ENCODE assay signal across 31 cellular contexts in genomic region chr3:54696313-54696712, GRCh38.
DNase-seq lines count a peak whose midpoint lies in the region; ATAC-seq and TF ChIP-seq lines count a peak whose summit lies in the region.
"Had no signal": no experiment of that assay in that cellular context is flagged by ENCODE, and none has a peak within 500 bp of the region (broad histone marks: within the 10 kb centered on the region; RNA-seq: fewer than 3 reads in every experiment).

No MANE protein-coding gene starts in this region.

- TF ChIP-seq RAD21 in liver (IDR thresholded peaks at IDR 0.05) = no peak

- H3K4me2 ChIP-seq in MM.1S (ENCODE audit: low read depth, low read length) = no peak overlapping the region

- H3K4me1 Mint-ChIP-seq in endodermal cell = peaks cover 16% of the 10 kb centered on the region
- H3K4me1 Mint-ChIP-seq: activated CD4-positive, alpha-beta T cell treated with anti-CD3 and anti-CD28 coated beads, Interleukin-2, amount 10 ng/mL, durations not matched to agents 7 days and 5 days; B cell; CD4-positive, alpha-beta memory T cell had no signal

- H3K36me3 ChIP-seq in endodermal cell (ENCODE audit: control insufficient read depth, insufficient read depth, low read length) (no peaks in the 10 kb centered on the region), liver (ENCODE audit: control insufficient read depth in 4 of 4, insufficient read depth in 3 of 4, low read depth in 1 of 4, low read length in 3 of 4) (no peaks in the 10 kb centered on the region), MM.1S (replicated peaks; ENCODE audit: insufficient read depth, low read length) (no peaks in the 10 kb centered on the region)
- H3K36me3 ChIP-seq: ascending aorta, esophagus squamous epithelium, HAP-1, heart right ventricle, lower lobe of right lung, SJSA1, upper lobe of right lung, WERI-Rb-1 had no signal

- H4K20me1 ChIP-seq in MM.1S (ENCODE audit: insufficient read depth, low read length) = no peaks in the 10 kb centered on the region

- H3K9me3 Mint-ChIP-seq in endodermal cell = no peaks in the 10 kb centered on the region
- H3K9me3 Mint-ChIP-seq: activated CD4-positive, alpha-beta T cell treated with anti-CD3 and anti-CD28 coated beads, Interleukin-2, amount 10 ng/mL, durations not matched to agents 7 days and 5 days had no signal

- peak; percentile 1 for DNase-seq in EH (ENCODE audit: low read depth)
- DNase-seq in RPMI7951 (ENCODE audit: low read depth) = peak; percentile 35
- no peak for DNase-seq in endodermal cell
- DNase-seq in activated CD4-positive, alpha-beta T cell treated with anti-CD3 and anti-CD28 coated beads for 4 hours = no peak
- DNase-seq in right cardiac atrium = no peak
- no peak for DNase-seq in MM.1S
- DNase-seq: activated CD4-positive, alpha-beta T cell treated with anti-CD3 and anti-CD28 coated beads, Interleukin-2, amount 10 ng/mL, durations not matched to agents 7 days and 5 days; activated T-cell treated with anti-CD3 and anti-CD28 coated beads, Interleukin-2, amount 50 U/mL, for 1 hour; CD4-positive, alpha-beta memory T cell; central memory CD4-positive, alpha-beta T cell; effector memory CD8-positive, alpha-beta T cell; esophagus squamous epithelium; foreskin melanocyte; heart right ventricle; Kasumi-1; lower lobe of right lung; NCI-H2107; NCI-H446; NCI-H748 treated with DMSO at 0.1 percent for 48 hours; stimulated activated naive CD4-positive, alpha-beta T cell; T1000; upper lobe of right lung; WERI-Rb-1 had no signal

- intact Hi-C loops in right cardiac atrium (cut with DNase I) = no loop called here

- no peak overlapping the region for H2AFZ ChIP-seq in MM.1S (ENCODE audit: low read length)

- H3K36me3 Mint-ChIP-seq in endodermal cell (ENCODE audit: low read depth) = no peaks in the 10 kb centered on the region
- H3K36me3 Mint-ChIP-seq: CD4-positive, alpha-beta memory T cell; natural killer cell treated with Interleukin-12 subunit alpha and Interleukin-12 subunit beta and Interleukin-15 and Interleukin-18, amount 100 ng/mL, for 72 hours had no signal

- H3K9me2 ChIP-seq in MM.1S (replicated peaks; ENCODE audit: insufficient read depth, low read length) = no peaks in the 10 kb centered on the region

- no peaks in the 10 kb centered on the region for H3K79me2 ChIP-seq in MM.1S (ENCODE audit: low read length)

- H3K9me3 ChIP-seq in endodermal cell (ENCODE audit: control insufficient read depth, low read length) = no peaks in the 10 kb centered on the region
- no peaks in the 10 kb centered on the region for H3K9me3 ChIP-seq in liver (ENCODE audit: control insufficient read depth in 4 of 4, low read length in 3 of 4)
- no peaks in the 10 kb centered on the region for H3K9me3 ChIP-seq in right cardiac atrium (ENCODE audit: control insufficient read depth, low read length)
- no peaks in the 10 kb centered on the region for H3K9me3 ChIP-seq in MM.1S (replicated peaks; ENCODE audit: insufficient read depth, low read length)
- H3K9me3 ChIP-seq: ascending aorta, esophagus squamous epithelium, HAP-1, heart right ventricle, lower lobe of right lung, SJSA1, upper lobe of right lung had no signal

- H3K9ac ChIP-seq in endodermal cell (ENCODE audit: extremely low read depth, low read length, poor library complexity, severe bottlenecking) (no peak overlapping the region), liver (ENCODE audit: low read depth in 1 of 2, low read length in 2 of 2) (no peak overlapping the region), MM.1S (ENCODE audit: low read length) (no peak overlapping the region)

- WGBS in endodermal cell (ENCODE audit: insufficient coverage in 1 of 2, insufficient read length in 1 of 2), 2 experiments = 88 to 100% methylated on average over 1 to 3 of the region's 3 CpGs
- 28% methylated on average over 3 of the region's 3 CpGs for WGBS in liver
- 65% methylated on average over 3 of the region's 3 CpGs for WGBS in right cardiac atrium

- H3K4me3 Mint-ChIP-seq in endodermal cell = no peak overlapping the region
- H3K4me3 Mint-ChIP-seq: activated CD4-positive, alpha-beta T cell treated with anti-CD3 and anti-CD28 coated beads, Interleukin-2, amount 10 ng/mL, durations not matched to agents 7 days and 5 days; B cell; CD4-positive, alpha-beta memory T cell; effector memory CD8-positive, alpha-beta T cell; natural killer cell treated with Interleukin-12 subunit alpha and Interleukin-12 subunit beta and Interleukin-15 and Interleukin-18, amount 100 ng/mL, for 72 hours had no signal

- ATAC-seq in right cardiac atrium (no peak), HG02588 (IDR thresholded peaks at IDR 0.05; ENCODE audit: unreplicated experiment) (no peak)
- ATAC-seq: effector memory CD8-positive, alpha-beta T cell; heart right ventricle; lower lobe of right lung; natural killer cell treated with Interleukin-12 subunit alpha and Interleukin-12 subunit beta and Interleukin-15 and Interleukin-18, amount 100 ng/mL, for 72 hours; upper lobe of right lung had no signal

- H3K27ac ChIP-seq in endodermal cell (ENCODE audit: low read depth, low read length) (peak overlapping the region; percentile 98), liver (ENCODE audit: low read depth in 1 of 2, low read length in 2 of 2) (no peak overlapping the region), right cardiac atrium (ENCODE audit: low read length) (no peak overlapping the region), MM.1S (ENCODE audit: low read length) (no peak overlapping the region)
- H3K27ac ChIP-seq: ascending aorta, esophagus squamous epithelium, heart right ventricle, lower lobe of right lung, SJSA1, skin epidermis, upper lobe of right lung, WERI-Rb-1 had no signal

- no peak for TF ChIP-seq CTCF in endodermal cell (conservative IDR thresholded peaks at IDR 0.05)
- no peak for TF ChIP-seq CTCF in liver (IDR thresholded peaks at IDR 0.05; ENCODE audit: low read depth, low read length, missing input control)
- no peak for TF ChIP-seq CTCF in MM.1S (IDR thresholded peaks at IDR 0.05; ENCODE audit: low read length)

- no peak overlapping the region for H3K4me3 ChIP-seq in endodermal cell (ENCODE audit: low read length)
- no peak overlapping the region for H3K4me3 ChIP-seq in liver (ENCODE audit: low read depth in 1 of 3, low read length in 3 of 3)
- no peak overlapping the region for H3K4me3 ChIP-seq in right cardiac atrium (ENCODE audit: low read length)
- no peak overlapping the region for H3K4me3 ChIP-seq in MM.1S (ENCODE audit: low read length)
- H3K4me3 ChIP-seq: ascending aorta, esophagus squamous epithelium, HAP-1, heart right ventricle, lower lobe of right lung, SJSA1, skin epidermis, upper lobe of right lung had no signal

- no peaks in the 10 kb centered on the region for H3K27me3 ChIP-seq in endodermal cell (ENCODE audit: control insufficient read depth, insufficient read depth, low read length, poor library complexity, severe bottlenecking)
- H3K27me3 ChIP-seq in liver (ENCODE audit: control insufficient read depth in 4 of 4, insufficient read depth in 4 of 4, low read length in 3 of 4) = no peaks in the 10 kb centered on the region
- no peaks in the 10 kb centered on the region for H3K27me3 ChIP-seq in right cardiac atrium (ENCODE audit: control insufficient read depth, insufficient read depth)
- H3K27me3 ChIP-seq in MM.1S (replicated peaks; ENCODE audit: insufficient read depth, low read length) = no peaks in the 10 kb centered on the region
- H3K27me3 ChIP-seq: ascending aorta, esophagus squamous epithelium, heart right ventricle, SJSA1, upper lobe of right lung had no signal

- H3K4me1 ChIP-seq in endodermal cell (ENCODE audit: control insufficient read depth, insufficient read depth, low read length) (peaks cover 2% of the 10 kb centered on the region), liver (ENCODE audit: control insufficient read depth in 4 of 4, insufficient read depth in 4 of 4, low read length in 3 of 4) (no peaks in the 10 kb centered on the region), right cardiac atrium (ENCODE audit: control insufficient read depth, insufficient read depth, low read length) (no peaks in the 10 kb centered on the region), MM.1S (ENCODE audit: low read length) (no peaks in the 10 kb centered on the region)
- H3K4me1 ChIP-seq: ascending aorta, esophagus squamous epithelium, heart right ventricle, lower lobe of right lung, SJSA1, upper lobe of right lung had no signal

- no peaks in the 10 kb centered on the region for H3K27me3 Mint-ChIP-seq in endodermal cell (ENCODE audit: insufficient read depth)
- H3K27me3 Mint-ChIP-seq: activated CD4-positive, alpha-beta T cell treated with anti-CD3 and anti-CD28 coated beads, Interleukin-2, amount 10 ng/mL, durations not matched to agents 7 days and 5 days; B cell; effector memory CD8-positive, alpha-beta T cell; natural killer cell treated with Interleukin-12 subunit alpha and Interleukin-12 subunit beta and Interleukin-15 and Interleukin-18, amount 100 ng/mL, for 72 hours had no signal

- H3F3A ChIP-seq in MM.1S (ENCODE audit: insufficient read depth, low read length) = no peaks in the 10 kb centered on the region

- no peak overlapping the region for H3K27ac Mint-ChIP-seq in endodermal cell
- H3K27ac Mint-ChIP-seq: activated CD4-positive, alpha-beta T cell treated with anti-CD3 and anti-CD28 coated beads, Interleukin-2, amount 10 ng/mL, durations not matched to agents 7 days and 5 days; B cell; CD4-positive, alpha-beta memory T cell; effector memory CD8-positive, alpha-beta T cell; natural killer cell treated with Interleukin-12 subunit alpha and Interleukin-12 subunit beta and Interleukin-15 and Interleukin-18, amount 100 ng/mL, for 72 hours had no signal

TF ChIP-seq in liver, 16 proteins besides CTCF, POLR2A, EP300 and RAD21:
- TF ChIP-seq FOXA2 (IDR thresholded peaks at IDR 0.05) (peak; percentile 20), SP1 (IDR thresholded peaks at IDR 0.05) (no peak)

Comparison
In these comparisons a context has a peak if more than half of its experiments do, and no peak if none do; other contexts are left out.
1. DNase-seq: peak in EH (single experiment) and RPMI7951 (single experiment); none in endodermal cell (single experiment), activated CD4-positive, alpha-beta T cell treated with anti-CD3 and anti-CD28 coated beads for 4 hours (0 of 2), right cardiac atrium (0 of 3) and MM.1S (single experiment).